Comparison of ENCODE assay signal across 21 cellular contexts in genomic region chrX:11124094-11124493, GRCh38.
"Had no signal": no experiment of that assay in that cellular context is flagged by ENCODE, and none has a peak within 500 bp of the region (broad histone marks: within the 10 kb centered on the region; RNA-seq: fewer than 3 reads in every experiment).

No MANE protein-coding gene starts in this region.

- H3K9me3 ChIP-seq: SJSA1 had no signal

- H3K4me3 ChIP-seq: SJSA1, SK-N-MC had no signal

- FAIRE-seq: RCC 7860 had no signal

- DNase-seq: KBM-7, MV-4-11, NCI-H1048, NCI-H1105, NCI-H1417, NCI-H1436 treated with DMSO at 0.1 percent for 48 hours, NCI-H1694, NCI-H187 treated with DMSO at 0.1 percent for 48 hours, NCI-H2029 treated with DMSO at 0.1 percent for 48 hours, NCI-H226, NCI-H446, NCI-H510A, NCI-H524 treated with DMSO at 0.1 percent for 48 hours, NCI-H69, NCI-H774, Right ventricle myocardium superior, RPMI8226, SIG-M5 had no signal

- H3K27ac ChIP-seq: SJSA1, SK-N-MC had no signal

- H3K4me1 ChIP-seq: SJSA1 had no signal

- H3K27me3 ChIP-seq: SJSA1 had no signal
